ENCODE assay signal across 11 cellular contexts in genomic region chr1:171600310-171600709, GRCh38. TPM values are rescaled to one million over a fixed set of nuclear protein-coding genes. Genes with fewer than 3 reads are reported as not detected.
DNase-seq lines count a peak whose midpoint lies in the region; ATAC-seq, FAIRE-seq and TF ChIP-seq lines count a peak whose summit lies in the region.
"Not testable (repeated sequence)": the region's sequence is repeated elsewhere in the genome, so short reads cannot be mapped to it uniquely, and the experiment has no call there.
"Had no signal": no experiment of that assay in that cellular context is flagged by ENCODE, and none has a peak within 500 bp of the region (broad histone marks: within the 10 kb centered on the region; RNA-seq: fewer than 3 reads in every experiment).

No MANE protein-coding gene starts in this region.

- H3K27ac Mint-ChIP-seq in activated T-cell treated with anti-CD3 and anti-CD28 coated beads, Interleukin-2, amount 50 U/mL, for 24 hours, result peak overlapping the region; percentile 33

- H3K4me1 Mint-ChIP-seq in activated T-cell treated with anti-CD3 and anti-CD28 coated beads, Interleukin-2, amount 50 U/mL, for 24 hours (ENCODE audit: low read depth), result not testable (repeated sequence)

- not testable (repeated sequence) for TF ChIP-seq CTCF in right lobe of liver (IDR thresholded peaks at IDR 0.05)

- peaks cover 26% of the 10 kb centered on the region for H3K36me3 Mint-ChIP-seq in activated T-cell treated with anti-CD3 and anti-CD28 coated beads, Interleukin-2, amount 50 U/mL, for 24 hours (ENCODE audit: low read depth)

- DNase-seq in GM19239 (ENCODE audit: insufficient read length, low spot score); activated T-cell treated with anti-CD3 and anti-CD28 coated beads, Interleukin-2, amount 50 U/mL, for 24 hours; right lobe of liver: not testable (repeated sequence)
- DNase-seq in glomerular visceral epithelial cell (ENCODE audit: extremely low spot score) (peak; percentile 21), renal cortical epithelial cell (ENCODE audit: low read depth) (peak; percentile 76)

- not testable (repeated sequence) for TF ChIP-seq POLR2A in right lobe of liver (IDR thresholded peaks at IDR 0.05)

- ATAC-seq in GM21423 (IDR thresholded peaks at IDR 0.05; ENCODE audit: unreplicated experiment) (peak; percentile 61), HG03175 (IDR thresholded peaks at IDR 0.05; ENCODE audit: unreplicated experiment) (peak; percentile 49), right lobe of liver (peak in 3 of 4 donors; percentile 18 to 39 (median 34))

- peak; percentile 58 for FAIRE-seq in GM19239 (lab: Jason Lieb, UNC)

- intact Hi-C loops in right lobe of liver (cut with DNase I), result not testable (repeated sequence)

- not testable (repeated sequence) for H3K9me3 Mint-ChIP-seq in activated T-cell treated with anti-CD3 and anti-CD28 coated beads, Interleukin-2, amount 50 U/mL, for 24 hours

- H3K4me1 ChIP-seq in right lobe of liver, result peaks cover 0 to 33% (median 3%) of the 10 kb centered on the region in 4 donors

- 47% methylated on average over 2 of the region's 2 CpGs for WGBS in right lobe of liver (ENCODE audit: insufficient coverage, low coverage, low lambda C conversion rate, missing lambda C conversion rate)

- not testable (repeated sequence) for H3K36me3 ChIP-seq in right lobe of liver

- not testable (repeated sequence) for H3K4me3 Mint-ChIP-seq in activated T-cell treated with anti-CD3 and anti-CD28 coated beads, Interleukin-2, amount 50 U/mL, for 24 hours

- H3K9me3 ChIP-seq in right lobe of liver, result not testable (repeated sequence)

- not testable (repeated sequence) for H3K27me3 ChIP-seq in right lobe of liver

- H3K4me3 ChIP-seq in right lobe of liver, result not testable (repeated sequence)

- H3K27ac ChIP-seq in right lobe of liver, result peak overlapping the region; percentile 26 to 62 (median 52)

- H3K27me3 Mint-ChIP-seq in activated T-cell treated with anti-CD3 and anti-CD28 coated beads, Interleukin-2, amount 50 U/mL, for 24 hours, result not testable (repeated sequence)

RNA-seq across cellular contexts. Expression of gene MYOCOS, which starts 21.7 kb away (rescaled TPM):
- total RNA-seq in right lobe of liver, result not detected
- total RNA-seq in renal cortical epithelial cell, result 0.35 TPM in 1 of 2 replicates, not detected in the other
- total RNA-seq: CD8-positive, alpha-beta T cell; GM23338; H7 had no signal

RNA-seq across cellular contexts. Expression of gene MYOC, which starts 52.2 kb away (rescaled TPM):
- not detected for total RNA-seq in right lobe of liver
- total RNA-seq in renal cortical epithelial cell, result 0.10 TPM in 1 of 2 replicates, not detected in the other
- total RNA-seq: CD8-positive, alpha-beta T cell; GM23338; H7; K562 had no signal
